8 cellular contexts compared by ENCODE assay signal in genomic region chrX:20067709-20068315, GRCh38. TPM values are rescaled to one million over a fixed set of nuclear protein-coding genes. Genes with fewer than 3 reads are reported as not detected.
A peak's percentile ranks its signal among the peaks of the same experiment; 100 is the strongest.
DNase-seq lines count a peak whose midpoint lies in the region; ATAC-seq and TF ChIP-seq lines count a peak whose summit lies in the region.

No MANE protein-coding gene starts in this region.

- TF ChIP-seq POLR2A in adrenal gland (IDR thresholded peaks at IDR 0.05) (no peak), vagina (IDR thresholded peaks at IDR 0.05) (no peak)

- DNase-seq in AG08395 (ENCODE audit: low spot score) (peak; percentile 92), MG63 (peak; percentile 78), adrenal gland (peak; percentile 50 to 85 (median 74)), right cardiac atrium (peak; percentile 76 to 89 (median 87)), superior temporal gyrus (ENCODE audit: extremely low spot score) (peak; percentile 55), NCI-H1930 (lab: John Stamatoyannopoulos, UW) (no peak), vagina (ENCODE audit: extremely low spot score in 2 of 2) (no peak)

- ATAC-seq in right cardiac atrium, result peak; percentile 92
- ATAC-seq in HG02970 (IDR thresholded peaks at IDR 0.05; ENCODE audit: low FRiP score, unreplicated experiment), result no peak

- H3K9me3 ChIP-seq in MG63 (no peaks in the 10 kb centered on the region), adrenal gland (replicated peaks in 1 of 3) (no peaks in the 10 kb centered on the region), right cardiac atrium (ENCODE audit: control insufficient read depth, low read length) (no peaks in the 10 kb centered on the region), vagina (no peaks in the 10 kb centered on the region)

- H3K36me3 ChIP-seq in MG63 (no peaks in the 10 kb centered on the region), adrenal gland (replicated peaks in 1 of 2) (no peaks in the 10 kb centered on the region), vagina (no peaks in the 10 kb centered on the region)

- no peaks in the 10 kb centered on the region for H3K27me3 ChIP-seq in MG63
- no peaks in the 10 kb centered on the region for H3K27me3 ChIP-seq in adrenal gland
- H3K27me3 ChIP-seq in right cardiac atrium (ENCODE audit: control insufficient read depth, insufficient read depth), result no peaks in the 10 kb centered on the region
- H3K27me3 ChIP-seq in vagina, result no peaks in the 10 kb centered on the region

- 35 to 49% (median 46%) methylated on average over 6 of the region's 6 CpGs for WGBS in adrenal gland, 4 donors
- 40% methylated on average over 6 of the region's 6 CpGs for WGBS in right cardiac atrium

- TF ChIP-seq CTCF in adrenal gland (IDR thresholded peaks at IDR 0.05) (no peak), vagina (IDR thresholded peaks at IDR 0.05) (no peak)

- intact Hi-C loops in adrenal gland (cut with DNase I) (no loop called here), right cardiac atrium (cut with DNase I) (no loop called here), vagina (cut with DNase I) (no loop called here)

- H3K27ac ChIP-seq in adrenal gland (no peak overlapping the region), right cardiac atrium (ENCODE audit: low read length) (peak overlapping the region; percentile 37), vagina (no peak overlapping the region)

- H3K4me1 ChIP-seq in adrenal gland (replicated peaks in 1 of 2), result no peaks in the 10 kb centered on the region
- H3K4me1 ChIP-seq in right cardiac atrium (ENCODE audit: control insufficient read depth, insufficient read depth, low read length), result no peaks in the 10 kb centered on the region
- peaks cover 12% of the 10 kb centered on the region for H3K4me1 ChIP-seq in vagina

- no peak overlapping the region for H3K4me3 ChIP-seq in MG63
- no peak overlapping the region for H3K4me3 ChIP-seq in adrenal gland
- H3K4me3 ChIP-seq in right cardiac atrium (ENCODE audit: low read length), result no peak overlapping the region
- H3K4me3 ChIP-seq in vagina, result no peak overlapping the region

RNA-seq across cellular contexts. Expression of gene MAP7D2, which starts 48.9 kb away (rescaled TPM):
- total RNA-seq in MG63 (2014; rRNA removed; shearing (Covaris generic); ENCODE audit: low replicate concordance), result 0.07 and 0.25 TPM in 2 replicates
- total RNA-seq in adrenal gland (1 to 10 TPM in 2 of 8 donors, under 1 TPM in 6; 0.25 to 1.9 (median 0.65) TPM), right cardiac atrium (1 to 10 TPM in 1 of 4 donors, under 1 TPM in 3; 0.29 to 1.0 (median 0.66) TPM), vagina (0.98 TPM)
- polyA plus RNA-seq in adrenal gland (1 to 10 TPM; 1.3 to 6.0 (median 4.4) TPM), right cardiac atrium (0.68 TPM)

Comparison
In these comparisons a context has a peak if more than half of its experiments do, and no peak if none do; other contexts are left out.
1. DNase-seq: peak in AG08395 (single experiment), MG63 (single experiment), adrenal gland (7 of 7), right cardiac atrium (3 of 3) and superior temporal gyrus (single experiment); none in NCI-H1930 (0 of 2) and vagina (0 of 2).